Comparison of ENCODE assay signal across 24 cellular contexts in genomic region chr4:24638396-24638875, GRCh38.
"Had no signal": no experiment of that assay in that cellular context is flagged by ENCODE, and none has a peak within 500 bp of the region (broad histone marks: within the 10 kb centered on the region; RNA-seq: fewer than 3 reads in every experiment).

No MANE protein-coding gene starts in this region.

- H3K9me3 ChIP-seq: stomach, suprapubic skin, testis, thoracic aorta, thyroid gland, tibial artery, tibial nerve, transverse colon, upper lobe of left lung, upper lobe of right lung, uterus, vagina had no signal

- H3K27ac ChIP-seq: stomach, suprapubic skin, testis, thoracic aorta, thyroid gland, tibial artery, tibial nerve, upper lobe of left lung, upper lobe of right lung, uterus, vagina had no signal

- DNase-seq: stimulated activated CD4-positive, alpha-beta T cell treated with anti-CD3 and anti-CD28 coated beads, Interleukin-2, amount 100 ng/mL, for 48 hours; stimulated activated CD4-positive, alpha-beta T cell treated with anti-CD3 and anti-CD28 coated beads, Interleukin-4, amount 100 ng/mL, for 1 hour; stimulated activated CD4-positive, alpha-beta T cell treated with anti-CD3 and anti-CD28 coated beads, Interleukin-4, amount 100 ng/mL, for 24 hours; stimulated activated CD4-positive, alpha-beta T cell treated with anti-CD3 and anti-CD28 coated beads, Interleukin-4, amount 100 ng/mL, for 4 hours; stimulated activated CD8-positive, alpha-beta memory T cell treated with anti-CD3 and anti-CD28 coated beads, Interleukin-4, amount 100 ng/mL, for 48 hours; stimulated activated naive B cell treated with anti-CD40 and anti-IgM and Interleukin-4, amounts not matched to agents 10 μg/mL and 1 μg/mL and 100 μg/mL, for 72 hours; stimulated activated naive CD4-positive, alpha-beta T cell; stimulated activated naive CD4-positive, alpha-beta T cell treated with Interleukin-2 at 50 U/mL for 16 hours; stimulated activated naive CD8-positive, alpha-beta T cell treated with anti-CD3 and anti-CD28 coated beads, Interleukin-15, amount 100 ng/mL, for 72 hours; stimulated activated naive CD8-positive, alpha-beta T cell treated with anti-CD3 and anti-CD28 coated beads, Interleukin-15, Interleukin-2, amounts not matched to agents 100 U/mL and 50 U/mL, for 24 hours; stomach; substantia nigra; testis; thyroid gland; tibial artery; transverse colon; trophoblast cell; upper lobe of left lung; upper lobe of right lung; uterus had no signal

- H3K27me3 ChIP-seq: stomach, suprapubic skin, testis, thyroid gland, tibial artery, tibial nerve, transverse colon, upper lobe of left lung, upper lobe of right lung, uterus, vagina had no signal

- H3K36me3 ChIP-seq: stomach, suprapubic skin, thoracic aorta, thyroid gland, tibial artery, tibial nerve, transverse colon, upper lobe of left lung, upper lobe of right lung, uterus, vagina had no signal

- H3K4me3 ChIP-seq: stomach, suprapubic skin, testis, thoracic aorta, thyroid gland, tibial artery, tibial nerve, transverse colon, upper lobe of left lung, upper lobe of right lung, uterus, vagina had no signal
